Comparison of ENCODE assay signal across 18 cellular contexts in genomic region chr7:151045262-151045661, GRCh38. TPM values are rescaled to one million over a fixed set of nuclear protein-coding genes. Genes with fewer than 3 reads are reported as not detected.
A peak's percentile ranks its signal among the peaks of the same experiment; 100 is the strongest.
DNase-seq lines count a peak whose midpoint lies in the region; ATAC-seq, FAIRE-seq and TF ChIP-seq lines count a peak whose summit lies in the region.
"Had no signal": no experiment of that assay in that cellular context is flagged by ENCODE, and none has a peak within 500 bp of the region (broad histone marks: within the 10 kb centered on the region; RNA-seq: fewer than 3 reads in every experiment).

No MANE protein-coding gene starts in this region.

- no peak for FAIRE-seq in kidney (lab: Jason Lieb, UNC)
- FAIRE-seq: H1 had no signal

- H3K4me2 ChIP-seq in mammary epithelial cell (ENCODE audit: insufficient read depth, low read depth, low read length) = no peak overlapping the region
- H3K4me2 ChIP-seq: BLaER1 treated with 17β-estradiol and CSF1 and Interleukin-3, amounts not matched to agents 10 nM and 100 nM had no signal

- in situ Hi-C loops in mammary epithelial cell (cut with MboI; ENCODE audit: low sequenced_read_pairs in 2 of 2) (no loop called here), transverse colon (cut with MboI; ENCODE audit: low pct_ligation_motif_present in 1 of 4, low pct_unique_long_range_greater_than_20kb in 1 of 4, low sequenced_read_pairs in 3 of 4) (no loop called here)

- DNase-seq in D341Med (ENCODE audit: low spot score) (peak; percentile 78), DMS 273 treated with DMSO at 0.1 percent for 48 hours (lab: John Stamatoyannopoulos, UW) (peak; percentile 46), SJCRH30 (peak; percentile 74), kidney (peak; percentile 69), mammary epithelial cell (no peak), DMS114 treated with DMSO at 0.1 percent for 48 hours (lab: John Stamatoyannopoulos, UW; ENCODE audit: unreplicated experiment) (no peak), transverse colon (no peak)
- DNase-seq: ACHN; CD4-positive, CD25-positive, alpha-beta regulatory T cell; DMS53; GF-D8; HFFc6 had no signal

- H4K20me1 ChIP-seq in mammary epithelial cell (ENCODE audit: insufficient read depth, low read length) = no peaks in the 10 kb centered on the region

- TF ChIP-seq CTCF in kidney (IDR thresholded peaks at IDR 0.05; ENCODE audit: borderline replicate concordance, extremely low read depth, insufficient read depth) (no peak), mammary epithelial cell (conservative IDR thresholded peaks at IDR 0.05 in 1 of 2, IDR thresholded peaks at IDR 0.05 in 1 of 2; ENCODE audit: extremely low read depth in 1 of 2, insufficient read depth in 1 of 2, low read depth in 1 of 2, low read length in 2 of 2) (no peak), transverse colon (IDR thresholded peaks at IDR 0.05) (no peak)

- H3K9me3 ChIP-seq in SJCRH30 (replicated peaks) = no peaks in the 10 kb centered on the region
- H3K9me3 ChIP-seq in kidney (ENCODE audit: control insufficient read depth in 1 of 2, low read length in 2 of 2) = no peaks in the 10 kb centered on the region
- no peaks in the 10 kb centered on the region for H3K9me3 ChIP-seq in mammary epithelial cell (replicated peaks; ENCODE audit: insufficient read depth, low read length)
- no peaks in the 10 kb centered on the region for H3K9me3 ChIP-seq in transverse colon
- H3K9me3 ChIP-seq: BLaER1 treated with 17β-estradiol and CSF1 and Interleukin-3, amounts not matched to agents 10 nM and 100 nM; HAP-1 had no signal

- H3K9ac ChIP-seq in kidney (ENCODE audit: low read length in 2 of 2) (no peak overlapping the region), mammary epithelial cell (ENCODE audit: insufficient read depth, low read length) (no peak overlapping the region)

- H2AFZ ChIP-seq in mammary epithelial cell (ENCODE audit: low read depth, low read length) = no peak overlapping the region

- 95% methylated on average over 8 of the region's 11 CpGs for WGBS in mammary epithelial cell (ENCODE audit: low coverage, missing lambda C conversion rate)
- WGBS in transverse colon (ENCODE audit: low coverage in 1 of 2), 2 donors = 90% methylated on average over 11 of the region's 11 CpGs; no CpG with 5 or more reads in 1 of the 2 donors

- ATAC-seq in GM21825 (IDR thresholded peaks at IDR 0.05; ENCODE audit: unreplicated experiment) = no peak

- H3K79me2 ChIP-seq in mammary epithelial cell (ENCODE audit: insufficient read depth, low read length) = no peaks in the 10 kb centered on the region

- no peak for TF ChIP-seq POLR2A in transverse colon (IDR thresholded peaks at IDR 0.05)

- dilution Hi-C loops in mammary epithelial cell (cut with HindIII; ENCODE audit: low sequenced_read_pairs) = loop anchor here (5.0 kb wide), 1 partner anchor 102 kb away; no protein-coding TSS in a partner anchor

- CTCF ChIA-PET in mammary epithelial cell (lab: Charles Lee; ENCODE audit: low non-redundant PET) = no interaction called here

- intact Hi-C loops in kidney (cut with DNase I) = no loop called here
- intact Hi-C loops in mammary epithelial cell (cut with micrococcal nuclease) = no loop called here
- intact Hi-C loops in transverse colon (cut with DNase I; ENCODE audit: low total_unique reads) = no loop called here

- peaks cover 60% of the 10 kb centered on the region for H3K4me1 ChIP-seq in SJCRH30
- no peaks in the 10 kb centered on the region for H3K4me1 ChIP-seq in kidney (ENCODE audit: control insufficient read depth in 1 of 2, insufficient read depth in 1 of 2, low read depth in 1 of 2, low read length in 2 of 2)
- peaks cover 5% of the 10 kb centered on the region for H3K4me1 ChIP-seq in mammary epithelial cell (ENCODE audit: insufficient read depth, low read length)
- peaks cover 0 to 7% (median 1%) of the 10 kb centered on the region in 4 donors for H3K4me1 ChIP-seq in transverse colon
- H3K4me1 ChIP-seq: HAP-1 had no signal

- H3K27me3 ChIP-seq in SJCRH30 (no peaks in the 10 kb centered on the region), mammary epithelial cell (ENCODE audit: insufficient read depth, low read length) (no peaks in the 10 kb centered on the region), transverse colon (peaks cover under 1% of the 10 kb centered on the region)

- no peak overlapping the region for H3K4me3 ChIP-seq in SJCRH30
- no peak overlapping the region for H3K4me3 ChIP-seq in kidney (ENCODE audit: low read length in 2 of 2)
- no peak overlapping the region for H3K4me3 ChIP-seq in mammary epithelial cell (replicated peaks in 1 of 3; ENCODE audit: insufficient read depth in 1 of 3, low read depth in 2 of 3, low read length in 3 of 3)
- no peak overlapping the region for H3K4me3 ChIP-seq in transverse colon
- H3K4me3 ChIP-seq: BLaER1 treated with 17β-estradiol and CSF1 and Interleukin-3, amounts not matched to agents 10 nM and 100 nM; HAP-1 had no signal

- no TSS peak for BruUV-seq in mammary epithelial cell (replicated peaks; lab: Mats Ljungman, UMichigan)

- H3K36me3 ChIP-seq in SJCRH30 = no peaks in the 10 kb centered on the region
- H3K36me3 ChIP-seq in kidney (ENCODE audit: control insufficient read depth in 1 of 2, insufficient read depth in 2 of 2, low read length in 2 of 2) = peaks cover 0 to 3% of the 10 kb centered on the region in 2 donors
- H3K36me3 ChIP-seq in mammary epithelial cell (ENCODE audit: insufficient read depth, low read length) = no peaks in the 10 kb centered on the region
- no peaks in the 10 kb centered on the region for H3K36me3 ChIP-seq in transverse colon
- H3K36me3 ChIP-seq: HAP-1 had no signal

- peak overlapping the region; percentile 32 for H3K27ac ChIP-seq in SJCRH30
- no peak overlapping the region for H3K27ac ChIP-seq in kidney (ENCODE audit: low read depth in 2 of 2, low read length in 2 of 2)
- no peak overlapping the region for H3K27ac ChIP-seq in mammary epithelial cell (ENCODE audit: insufficient read depth, low read depth, low read length)
- no peak overlapping the region for H3K27ac ChIP-seq in transverse colon
- H3K27ac ChIP-seq: BLaER1 treated with 17β-estradiol and CSF1 and Interleukin-3, amounts not matched to agents 10 nM and 100 nM; HL-60 had no signal

- TF ChIP-seq EP300 in transverse colon (IDR thresholded peaks at IDR 0.05; ENCODE audit: low read depth) = no peak

RNA-seq across cellular contexts. Expression of gene ASIC3, which starts 3.1 kb away (rescaled TPM):
- 1.3 and 1.5 TPM in 2 replicates for total RNA-seq in SJCRH30 (2014; rRNA removed; shearing (Covaris generic))
- 1.9 TPM for total RNA-seq in kidney
- polyA plus RNA-seq in kidney (ENCODE audit: insufficient read depth, low read depth, low replicate concordance) = 3.1 TPM
- 1 to 10 TPM in 1 of 2 donors, under 1 TPM in 1; 0.33 to 1.8 TPM for total RNA-seq in mammary epithelial cell
- polyA plus RNA-seq in mammary epithelial cell = 0.34 TPM
- polyA minus RNA-seq in mammary epithelial cell = 4.1 TPM
- total RNA-seq in transverse colon = 1 to 10 TPM; 2.6 to 4.3 (median 3.1) TPM
- polyA plus RNA-seq: CD4-positive, CD25-positive, alpha-beta regulatory T cell had no signal

RNA-seq across cellular contexts. Expression of gene CDK5, which starts 12.4 kb away (rescaled TPM):
- 34.3 and 39.2 TPM in 2 replicates for total RNA-seq in SJCRH30 (2014; rRNA removed; shearing (Covaris generic))
- total RNA-seq in kidney (9.1 TPM), mammary epithelial cell (10 to 100 TPM; 12.3 to 18.1 TPM), transverse colon (10 to 100 TPM in 3 of 4 donors, 1 to 10 TPM in 1; 1.1 to 33.8 (median 10.7) TPM)
- polyA plus RNA-seq in kidney (ENCODE audit: insufficient read depth, low read depth, low replicate concordance) (21.5 TPM), mammary epithelial cell (26.1 TPM)
- 31.3 TPM for polyA minus RNA-seq in mammary epithelial cell

RNA-seq across cellular contexts. Expression of gene SLC4A2, which starts 14.1 kb away (rescaled TPM):
- total RNA-seq in SJCRH30 (2014; rRNA removed; shearing (Covaris generic)) = 129 and 132 TPM in 2 replicates
- total RNA-seq in kidney (104 TPM), mammary epithelial cell (100 to 1,000 TPM in 1 of 2 donors, 10 to 100 TPM in 1; 46.5 to 138 TPM), transverse colon (100 to 1,000 TPM in 2 of 4 donors, 10 to 100 TPM in 2; 61.7 to 464 (median 83.2) TPM)
- polyA plus RNA-seq in kidney (ENCODE audit: insufficient read depth, low read depth, low replicate concordance) (150 TPM), mammary epithelial cell (57.9 TPM)
- 150 TPM for polyA minus RNA-seq in mammary epithelial cell

RNA-seq across cellular contexts. Expression of gene ABCB8, which starts 17.0 kb away (rescaled TPM):
- 20.8 and 22.3 TPM in 2 replicates for total RNA-seq in SJCRH30 (2014; rRNA removed; shearing (Covaris generic))
- total RNA-seq in kidney (36.0 TPM), mammary epithelial cell (10 to 100 TPM; 29.8 to 57.2 TPM), transverse colon (10 to 100 TPM; 33.3 to 76.4 (median 51.4) TPM)
- polyA plus RNA-seq in kidney (ENCODE audit: insufficient read depth, low read depth, low replicate concordance) (34.3 TPM), mammary epithelial cell (31.7 TPM)
- 39.2 TPM for polyA minus RNA-seq in mammary epithelial cell

RNA-seq across cellular contexts. Expression of gene ATG9B, which starts 21.0 kb away (rescaled TPM):
- total RNA-seq in SJCRH30 (2014; rRNA removed; shearing (Covaris generic)) = 0.08 TPM in 1 of 2 replicates, not detected in the other
- 0.19 TPM for total RNA-seq in kidney
- 0.19 TPM for polyA plus RNA-seq in kidney (ENCODE audit: insufficient read depth, low read depth, low replicate concordance)
- total RNA-seq in mammary epithelial cell = under 1 TPM; under 0.01 to 0.54 TPM
- 0.14 TPM for polyA plus RNA-seq in mammary epithelial cell
- not detected for polyA minus RNA-seq in mammary epithelial cell
- total RNA-seq in transverse colon = 1 to 10 TPM in 1 of 4 donors, not detected in 3; 1.1 TPM
- total RNA-seq: A172 had no signal

Comparison
In these comparisons a context has a peak if more than half of its experiments do, and no peak if none do; other contexts are left out.
1. DNase-seq: peak in D341Med (single experiment), DMS 273 treated with DMSO at 0.1 percent for 48 hours (single experiment), SJCRH30 (2 of 2) and kidney (single experiment); none in mammary epithelial cell (single experiment), DMS114 treated with DMSO at 0.1 percent for 48 hours (single experiment) and transverse colon (single experiment).